24 cellular contexts compared by ENCODE assay signal in the genomic region with DNA sequence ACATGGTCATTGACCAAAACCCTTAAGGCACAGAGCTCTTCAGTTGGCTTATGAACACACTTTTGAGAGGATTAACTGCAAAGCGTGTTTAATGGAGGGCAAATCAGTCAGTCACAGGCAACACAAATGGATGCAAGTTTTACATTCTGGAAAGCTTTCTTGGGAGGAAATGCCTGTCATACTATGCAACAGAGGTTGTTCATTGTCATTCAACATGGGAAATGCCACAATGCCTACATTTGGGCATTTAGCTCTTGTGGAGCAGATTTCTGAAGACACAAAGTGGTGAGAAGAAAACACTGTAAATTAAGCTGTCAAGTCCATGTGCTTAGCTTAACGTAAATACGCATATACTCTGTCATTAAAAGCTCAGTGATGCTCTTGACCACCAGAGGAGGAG. TPM values are rescaled to one million over a fixed set of nuclear protein-coding genes. Genes with fewer than 3 reads are reported as not detected.
DNase-seq lines count a peak whose midpoint lies in the region; ATAC-seq, FAIRE-seq and TF ChIP-seq lines count a peak whose summit lies in the region.
"Had no signal": no experiment of that assay in that cellular context is flagged by ENCODE, and none has a peak within 500 bp of the region (broad histone marks: within the 10 kb centered on the region; RNA-seq: fewer than 3 reads in every experiment).

No MANE protein-coding gene starts in this region.

- no peak for TF ChIP-seq POLR2A in GM12892 (IDR thresholded peaks at IDR 0.05; ENCODE audit: low read depth, low read length)
- TF ChIP-seq POLR2A in breast epithelium (IDR thresholded peaks at IDR 0.05): no peak

- H4K5ac ChIP-seq in mesendoderm (ENCODE audit: low read length): no peak overlapping the region

- no peak overlapping the region for H2BK5ac ChIP-seq in mesendoderm (ENCODE audit: low read length)

- no CpG with 5 or more reads among the region's 3 CpGs for WGBS in mesendoderm (ENCODE audit: extremely low coverage, insufficient coverage, low lambda C conversion rate)

- no peaks in the 10 kb centered on the region for H3K79me1 ChIP-seq in mesendoderm (ENCODE audit: low read length)

- ATAC-seq in HG02885 (IDR thresholded peaks at IDR 0.05; ENCODE audit: poor library complexity, unreplicated experiment) (no peak), HG03196 (IDR thresholded peaks at IDR 0.05; ENCODE audit: unreplicated experiment) (no peak)

- no peak overlapping the region for H3K56ac ChIP-seq in mesendoderm (ENCODE audit: low read length)

- H2AK5ac ChIP-seq in mesendoderm (ENCODE audit: low read length): no peak overlapping the region

- H2BK120ac ChIP-seq in mesendoderm (ENCODE audit: low read depth, low read length): no peak overlapping the region

- intact Hi-C loops in breast epithelium (cut with DNase I; ENCODE audit: low total_unique reads): no loop called here

- H3K4me1 ChIP-seq in SJSA1 (replicated peaks) (peaks cover 22% of the 10 kb centered on the region), mesendoderm (ENCODE audit: control insufficient read depth, low read depth, low read length) (no peaks in the 10 kb centered on the region), breast epithelium (no peaks in the 10 kb centered on the region)

- TF ChIP-seq CTCF in breast epithelium (IDR thresholded peaks at IDR 0.05): no peak

- H3K9ac ChIP-seq in mesendoderm (ENCODE audit: low read length): no peak overlapping the region

- H3K27me3 ChIP-seq in SJSA1 (replicated peaks): no peaks in the 10 kb centered on the region
- H3K27me3 ChIP-seq in mesendoderm (ENCODE audit: insufficient read depth, low read length, poor library complexity): no peaks in the 10 kb centered on the region
- H3K27me3 ChIP-seq in breast epithelium: peaks cover 0 to 7% of the 10 kb centered on the region in 2 donors

- H3K36me3 ChIP-seq in SJSA1: no peaks in the 10 kb centered on the region
- no peaks in the 10 kb centered on the region for H3K36me3 ChIP-seq in mesendoderm (ENCODE audit: control insufficient read depth, insufficient read depth, low read length)
- H3K36me3 ChIP-seq in breast epithelium: no peaks in the 10 kb centered on the region

- no peak overlapping the region for H4K8ac ChIP-seq in mesendoderm (ENCODE audit: low read depth, low read length)

- H3K27ac ChIP-seq in SJSA1 (peak overlapping the region; percentile 75), mesendoderm (ENCODE audit: low read depth, low read length) (no peak overlapping the region), breast epithelium (no peak overlapping the region)
- H3K27ac ChIP-seq: RWPE1 had no signal

- no peaks in the 10 kb centered on the region for H3K79me2 ChIP-seq in mesendoderm (ENCODE audit: control insufficient read depth, insufficient read depth, low read length)

- no peak overlapping the region for H3K4ac ChIP-seq in mesendoderm (ENCODE audit: low read depth, low read length)

- H3K9me3 ChIP-seq in SJSA1 (replicated peaks) (no peaks in the 10 kb centered on the region), breast epithelium (no peaks in the 10 kb centered on the region)

- no peak overlapping the region for H3K23ac ChIP-seq in mesendoderm (ENCODE audit: low read length)

- H3K4me3 ChIP-seq in SJSA1 (no peak overlapping the region), mesendoderm (ENCODE audit: low read length) (no peak overlapping the region), breast epithelium (no peak overlapping the region)

- DNase-seq in HTR-8/SVneo (ENCODE audit: insufficient read length, low spot score) (no peak), SJSA1 (ENCODE audit: low read depth in 1 of 2, low spot score in 2 of 2) (peak in 1 of 2 experiments; percentile 29), foreskin melanocyte (peak; percentile 29), mesendoderm (peak; percentile 55), GM12892 (ENCODE audit: insufficient read length) (no peak), breast epithelium (ENCODE audit: low spot score in 2 of 2) (no peak)
- DNase-seq: AML-193, DMS79 treated with DMSO at 0.1 percent for 48 hours, H7, Karpas-422, NCI-H1048, NCI-H1436, NCI-H2081, NCI-H774, SIG-M5, T-helper 1 cell had no signal

- FAIRE-seq in HTR-8/SVneo (lab: Jason Lieb, UNC) (peak; percentile 71), GM12892 (lab: Jason Lieb, UNC) (no peak)

- no peak overlapping the region for H3K4me2 ChIP-seq in mesendoderm (ENCODE audit: low read length)

- H2BK15ac ChIP-seq in mesendoderm (replicated peaks; ENCODE audit: low read depth): no peak overlapping the region

- H3K18ac ChIP-seq in mesendoderm (ENCODE audit: low read length): peak overlapping the region; percentile 51

RNA-seq across cellular contexts. Expression of gene CBLL2, which starts 41.0 kb away (rescaled TPM):
- not detected in 2 replicates for total RNA-seq in SJSA1 (2014; rRNA removed; shearing (Covaris generic))
- polyA plus RNA-seq in mesendoderm (2013, experiment 1 of 2): not detected
- polyA plus RNA-seq in mesendoderm (2013, experiment 2 of 2): not detected
- not detected for polyA plus RNA-seq in GM12892 (2012; ENCODE audit: missing spikeins)
- total RNA-seq in breast epithelium: not detected
- total RNA-seq: G401, H7, MCF 10A, PC-3 had no signal
- polyA plus RNA-seq: CD14-positive monocyte, IgD-negative memory B cell had no signal

Comparison
In these comparisons a context has a peak if more than half of its experiments do, and no peak if none do; other contexts are left out.
1. DNase-seq: peak in foreskin melanocyte (single experiment) and mesendoderm (single experiment); none in HTR-8/SVneo (single experiment), GM12892 (single experiment) and breast epithelium (0 of 2).